In the genomic region with DNA sequence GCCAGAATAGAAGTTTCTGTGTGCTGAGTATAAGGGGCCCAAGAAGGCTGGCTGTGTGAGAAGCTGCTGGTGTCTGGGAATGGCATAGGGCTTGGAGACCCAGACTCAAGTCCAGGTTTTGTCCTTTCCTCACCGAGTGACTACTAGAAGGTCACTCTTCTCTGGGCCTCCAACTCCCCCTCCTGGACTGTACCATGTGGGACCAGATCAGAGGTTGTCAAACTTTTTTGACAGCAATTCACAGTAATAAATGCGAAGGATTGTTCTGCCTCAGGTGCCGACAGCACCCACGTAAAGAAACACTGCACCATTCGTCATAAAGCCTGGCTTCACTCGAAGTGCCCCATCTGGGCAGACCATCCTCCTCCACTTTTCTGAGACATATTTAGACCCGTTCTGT, we compare ENCODE assay signal across 18 cellular contexts. TPM values are rescaled to one million over a fixed set of nuclear protein-coding genes. Genes with fewer than 3 reads are reported as not detected.
"Had no signal": no experiment of that assay in that cellular context is flagged by ENCODE, and none has a peak within 500 bp of the region (broad histone marks: within the 10 kb centered on the region; RNA-seq: fewer than 3 reads in every experiment).

No MANE protein-coding gene starts in this region.

- ATAC-seq: activated CD8-positive, alpha-beta memory T cell treated with anti-CD3 and anti-CD28 coated beads, Interleukin-2, amount 10 ng/mL, durations not matched to agents 7 days and 5 days; activated T-cell treated with anti-CD3 and anti-CD28 coated beads, Interleukin-2, amount 50 U/mL, for 4 hours; heart right ventricle; upper lobe of right lung had no signal

- H3K27ac ChIP-seq: brain microvascular endothelial cell, esophagus muscularis mucosa, neutrophil, right atrium auricular region, SK-N-MC, upper lobe of right lung had no signal

- H3K4me3 ChIP-seq: esophagus muscularis mucosa, heart right ventricle, right atrium auricular region, SK-N-MC, upper lobe of right lung had no signal

- DNase-seq: activated CD4-positive, CD25-positive, alpha-beta regulatory T cell; activated CD8-positive, alpha-beta memory T cell treated with anti-CD3 and anti-CD28 coated beads, Interleukin-2, amount 10 ng/mL, durations not matched to agents 7 days and 5 days; activated gamma-delta T cell; activated naive CD8-positive, alpha-beta T cell treated with anti-CD3 and anti-CD28 coated beads for 36 hours; activated T-cell treated with anti-CD3 and anti-CD28 coated beads, Interleukin-2, amount 50 U/mL, for 4 hours; brain microvascular endothelial cell; dermis blood vessel endothelial cell; foreskin melanocyte; heart right ventricle; kidney; stimulated activated CD4-positive, alpha-beta T cell treated with anti-CD3 and anti-CD28 coated beads, Interleukin-1b, Interleukin-23, amount 100 ng/mL, for 48 hours; stimulated activated naive B cell treated with anti-CD40 and anti-IgM and Interleukin-4, amounts not matched to agents 10 μg/mL and 1 μg/mL and 100 μg/mL, for 72 hours; upper lobe of right lung had no signal

- H3K36me3 ChIP-seq: brain microvascular endothelial cell, esophagus muscularis mucosa, heart right ventricle, neutrophil, right atrium auricular region, upper lobe of right lung had no signal

- H3K27me3 ChIP-seq: esophagus muscularis mucosa, right atrium auricular region, upper lobe of right lung had no signal

- H3K9me3 ChIP-seq: esophagus muscularis mucosa, heart right ventricle, neutrophil, right atrium auricular region, upper lobe of right lung had no signal

RNA-seq across cellular contexts. Expression of gene PKP1, which starts 29.0 kb away (rescaled TPM):
- total RNA-seq: activated CD8-positive, alpha-beta memory T cell treated with anti-CD3 and anti-CD28 coated beads, Interleukin-2, amount 10 ng/mL, durations not matched to agents 7 days and 5 days; activated T-cell treated with anti-CD3 and anti-CD28 coated beads, Interleukin-2, amount 50 U/mL, for 4 hours; liver had no signal
